In genomic region chr2:98489971-98490962, GRCh38 we compare ENCODE assay signal across 14 cellular contexts. TPM values are rescaled to one million over a fixed set of nuclear protein-coding genes. Genes with fewer than 3 reads are reported as not detected.
DNase-seq lines count a peak whose midpoint lies in the region; ATAC-seq and TF ChIP-seq lines count a peak whose summit lies in the region.
"Had no signal": no experiment of that assay in that cellular context is flagged by ENCODE, and none has a peak within 500 bp of the region (broad histone marks: within the 10 kb centered on the region; RNA-seq: fewer than 3 reads in every experiment).

No MANE protein-coding gene starts in this region.

- no peak overlapping the region for H4K91ac ChIP-seq in H9 (ENCODE audit: insufficient read length, low read depth, low read length)

- H3K27ac Mint-ChIP-seq in activated CD4-positive, alpha-beta T cell treated with anti-CD3 and anti-CD28 coated beads, Interleukin-2, amount 10 ng/mL, durations not matched to agents 7 days and 5 days: peak overlapping the region; percentile 58
- peak overlapping the region in 2 of 3 experiments; percentile 56 to 72; a peak in 3 of 7 replicates for H3K27ac Mint-ChIP-seq in H9
- H3K27ac Mint-ChIP-seq in effector memory CD8-positive, alpha-beta T cell: peak overlapping the region; percentile 89 to 93
- H3K27ac Mint-ChIP-seq: activated naive CD4-positive, alpha-beta T cell treated with anti-CD3 and anti-CD28 coated beads, Interleukin-2, amount 50 U/mL, for 72 hours; nephron progenitor cell had no signal

- no peak overlapping the region for H3K56ac ChIP-seq in H9 (ENCODE audit: insufficient read length, low read depth, low read length)

- peak; percentile 26 for ATAC-seq in effector memory CD8-positive, alpha-beta T cell (replicated peaks)
- ATAC-seq in GM18511 (IDR thresholded peaks at IDR 0.05; ENCODE audit: unreplicated experiment) (no peak), HG02798 (IDR thresholded peaks at IDR 0.05; ENCODE audit: poor library complexity, unreplicated experiment) (no peak)
- ATAC-seq: activated naive CD4-positive, alpha-beta T cell treated with anti-CD3 and anti-CD28 coated beads, Interleukin-2, amount 50 U/mL, for 72 hours; stimulated activated memory B cell treated with anti-CD40 and anti-IgM and Interleukin-4, amounts not matched to agents 10 μg/mL and 1 μg/mL and 100 μg/mL, for 72 hours had no signal

- no peak overlapping the region for H3K4me2 ChIP-seq in H9 (ENCODE audit: insufficient read depth, insufficient read length, low read length)

- H4K8ac ChIP-seq in H9 (replicated peaks; ENCODE audit: insufficient read length, low read depth, low read length): no peak overlapping the region

- DNase-seq in activated CD4-positive, alpha-beta T cell treated with anti-CD3 and anti-CD28 coated beads, Interleukin-2, amount 10 ng/mL, durations not matched to agents 7 days and 5 days: no peak
- no peak for DNase-seq in activated CD4-positive, alpha-beta T cell treated with anti-CD3 and anti-CD28 coated beads, Interleukin-2, amount 50 U/mL, for 4 hours
- no peak for DNase-seq in H9
- DNase-seq in effector memory CD8-positive, alpha-beta T cell: no peak
- DNase-seq in suprapubic skin (ENCODE audit: low spot score in 2 of 2): peak in 1 of 2 donors; percentile 46
- DNase-seq in AML-193 (lab: John Stamatoyannopoulos, UW): no peak
- DNase-seq: NCI-H1417, NCI-H2171 treated with DMSO at 0.1 percent for 48 hours, nephron progenitor cell, upper lobe of left lung had no signal

- H2BK120ac ChIP-seq in H9 (ENCODE audit: low read depth, low read length, poor library complexity, severe bottlenecking): no peak overlapping the region

- H2AFZ ChIP-seq in H9 (ENCODE audit: low read length): no peak overlapping the region

- H2BK12ac ChIP-seq in H9 (ENCODE audit: insufficient read length, low read depth, low read length): no peak overlapping the region

- H3K36me3 ChIP-seq in suprapubic skin: no peaks in the 10 kb centered on the region
- H3K36me3 ChIP-seq: upper lobe of left lung had no signal

- H3K79me1 ChIP-seq in H9 (ENCODE audit: insufficient read depth, low read depth, low read length, poor library complexity, severe bottlenecking): peaks cover 5% of the 10 kb centered on the region

- no peaks in the 10 kb centered on the region for H4K20me1 ChIP-seq in H9 (ENCODE audit: control insufficient read depth, insufficient read depth, insufficient read length)

- H3K9ac ChIP-seq in H9 (ENCODE audit: extremely low read depth, insufficient read length, low read length): no peak overlapping the region

- H3K4me1 Mint-ChIP-seq in activated CD4-positive, alpha-beta T cell treated with anti-CD3 and anti-CD28 coated beads, Interleukin-2, amount 10 ng/mL, durations not matched to agents 7 days and 5 days: peaks cover 74% of the 10 kb centered on the region
- H3K4me1 Mint-ChIP-seq in H9: peaks cover 42 to 56% of the 10 kb centered on the region in 2 experiments
- H3K4me1 Mint-ChIP-seq in effector memory CD8-positive, alpha-beta T cell (ENCODE audit: low read depth in 2 of 2): peaks cover 53 to 78% of the 10 kb centered on the region in 2 donors

- peaks cover 79% of the 10 kb centered on the region for H3K36me3 Mint-ChIP-seq in activated CD4-positive, alpha-beta T cell treated with anti-CD3 and anti-CD28 coated beads, Interleukin-2, amount 10 ng/mL, durations not matched to agents 7 days and 5 days (ENCODE audit: low read depth)
- H3K36me3 Mint-ChIP-seq in H9 (ENCODE audit: insufficient read depth in 1 of 3, low read depth in 3 of 3): peaks cover 13 to 31% (median 21%) of the 10 kb centered on the region in 3 experiments
- H3K36me3 Mint-ChIP-seq in effector memory CD8-positive, alpha-beta T cell (ENCODE audit: insufficient read depth): peaks cover 17% of the 10 kb centered on the region

- TF ChIP-seq CTCF in H9 (conservative IDR thresholded peaks at IDR 0.05) (no peak), suprapubic skin (IDR thresholded peaks at IDR 0.05) (no peak)

- no peak for TF ChIP-seq POLR2A in suprapubic skin (IDR thresholded peaks at IDR 0.05)

- H2BK20ac ChIP-seq in H9 (ENCODE audit: low read depth, low read length, poor library complexity, severe bottlenecking): no peak overlapping the region

- no CpG with 5 or more reads among the region's 14 CpGs for WGBS in H9 (ENCODE audit: extremely low coverage, insufficient read length, low lambda C conversion rate)
- WGBS in suprapubic skin: 86% methylated on average over 14 of the region's 14 CpGs

- H2BK5ac ChIP-seq in H9 (ENCODE audit: insufficient read length, low read length): no peak overlapping the region

- no peaks in the 10 kb centered on the region for H3K9me3 ChIP-seq in H9 (ENCODE audit: control insufficient read depth, low read depth, low read length)
- no peaks in the 10 kb centered on the region for H3K9me3 ChIP-seq in suprapubic skin
- H3K9me3 ChIP-seq: upper lobe of left lung had no signal

- H3K14ac ChIP-seq in H9 (ENCODE audit: insufficient read depth, low read length): no peak overlapping the region

- no peak overlapping the region for H3K4ac ChIP-seq in H9 (ENCODE audit: low read depth, low read length)

- peaks cover 2% of the 10 kb centered on the region; the same call in 1 of the 2 replicates for H3K79me2 ChIP-seq in H9 (ENCODE audit: insufficient read depth, low read length)

- no peak overlapping the region for H2AK5ac ChIP-seq in H9 (ENCODE audit: insufficient read length, low read length)

- H3K23me2 ChIP-seq in H9 (ENCODE audit: insufficient read length, low read depth, low read length, poor library complexity, severe bottlenecking): no peaks in the 10 kb centered on the region

- no peaks in the 10 kb centered on the region for H3K27me3 Mint-ChIP-seq in activated CD4-positive, alpha-beta T cell treated with anti-CD3 and anti-CD28 coated beads, Interleukin-2, amount 10 ng/mL, durations not matched to agents 7 days and 5 days
- H3K27me3 Mint-ChIP-seq in H9 (ENCODE audit: low read depth): no peaks in the 10 kb centered on the region
- no peaks in the 10 kb centered on the region for H3K27me3 Mint-ChIP-seq in effector memory CD8-positive, alpha-beta T cell
- H3K27me3 Mint-ChIP-seq: stimulated activated memory B cell treated with anti-CD40 and anti-IgM and Interleukin-4, amounts not matched to agents 10 μg/mL and 1 μg/mL and 100 μg/mL, for 72 hours had no signal

- no peak overlapping the region for H3T11ph ChIP-seq in H9 (ENCODE audit: low read length)

- H3K18ac ChIP-seq in H9 (ENCODE audit: insufficient read length, low read depth, low read length): no peak overlapping the region

- H3K4me3 Mint-ChIP-seq in activated CD4-positive, alpha-beta T cell treated with anti-CD3 and anti-CD28 coated beads, Interleukin-2, amount 10 ng/mL, durations not matched to agents 7 days and 5 days: no peak overlapping the region
- H3K4me3 Mint-ChIP-seq in H9: no peak overlapping the region
- peak overlapping the region; percentile 34 to 50 for H3K4me3 Mint-ChIP-seq in effector memory CD8-positive, alpha-beta T cell
- H3K4me3 Mint-ChIP-seq: nephron progenitor cell; stimulated activated memory B cell treated with anti-CD40 and anti-IgM and Interleukin-4, amounts not matched to agents 10 μg/mL and 1 μg/mL and 100 μg/mL, for 72 hours had no signal

- peaks cover 2% of the 10 kb centered on the region; the same call in 1 of the 2 replicates for H3K4me1 ChIP-seq in H9 (ENCODE audit: insufficient read depth, low read length)
- peaks cover 19% of the 10 kb centered on the region for H3K4me1 ChIP-seq in suprapubic skin

- no peak overlapping the region for H4K5ac ChIP-seq in H9 (ENCODE audit: insufficient read length, low read depth, low read length)

- no peak for TF ChIP-seq EP300 in suprapubic skin (IDR thresholded peaks at IDR 0.05)

- CTCF ChIA-PET in activated CD4-positive, alpha-beta T cell treated with anti-CD3 and anti-CD28 coated beads, Interleukin-2, amount 10 ng/mL, durations not matched to agents 7 days and 5 days (lab: Charles Lee): interaction anchor here (0.6 to 2.0 kb wide), 2 partner anchors 25 kb away, joined by 3 to 6 read pairs; no protein-coding TSS in a partner anchor

- no peak overlapping the region for H3K27ac ChIP-seq in H9 (ENCODE audit: insufficient read length, low read depth, low read length)
- peak overlapping the region; percentile 68 for H3K27ac ChIP-seq in suprapubic skin
- H3K27ac ChIP-seq: upper lobe of left lung had no signal

- H3K27me3 ChIP-seq in H9 (ENCODE audit: insufficient read depth, low read length) (no peaks in the 10 kb centered on the region), suprapubic skin (no peaks in the 10 kb centered on the region)
- H3K27me3 ChIP-seq: upper lobe of left lung had no signal

- H3K9me3 Mint-ChIP-seq in activated CD4-positive, alpha-beta T cell treated with anti-CD3 and anti-CD28 coated beads, Interleukin-2, amount 10 ng/mL, durations not matched to agents 7 days and 5 days: peaks cover 9% of the 10 kb centered on the region
- H3K9me3 Mint-ChIP-seq in H9: peaks cover 9 to 12% of the 10 kb centered on the region in 2 experiments; a peak in 4 of 5 replicates
- no peaks in the 10 kb centered on the region for H3K9me3 Mint-ChIP-seq in effector memory CD8-positive, alpha-beta T cell
- H3K9me3 Mint-ChIP-seq: stimulated activated memory B cell treated with anti-CD40 and anti-IgM and Interleukin-4, amounts not matched to agents 10 μg/mL and 1 μg/mL and 100 μg/mL, for 72 hours had no signal

- POLR2A ChIA-PET in activated CD4-positive, alpha-beta T cell treated with anti-CD3 and anti-CD28 coated beads, Interleukin-2, amount 10 ng/mL, durations not matched to agents 7 days and 5 days (lab: Charles Lee): no interaction called here

- no peak overlapping the region for H3K4me3 ChIP-seq in suprapubic skin
- H3K4me3 ChIP-seq: upper lobe of left lung had no signal

- no peak overlapping the region for H2BK15ac ChIP-seq in H9 (ENCODE audit: low read depth, low read length)

- no peak overlapping the region for H3K23ac ChIP-seq in H9 (ENCODE audit: insufficient read length, low read depth, low read length)

RNA-seq across cellular contexts. Expression of gene INPP4A, which starts 45.6 kb away (rescaled TPM):
- 100 to 1,000 TPM; 140 to 165 TPM for total RNA-seq in activated CD4-positive, alpha-beta T cell treated with anti-CD3 and anti-CD28 coated beads, Interleukin-2, amount 10 ng/mL, durations not matched to agents 7 days and 5 days
- total RNA-seq in H9 (2021): 55.2 and 55.3 TPM in 2 replicates
- 10 to 100 TPM; 13.6 to 25.2 (median 17.2) TPM for total RNA-seq in suprapubic skin

Comparison
In these comparisons a context has a peak if more than half of its experiments do, and no peak if none do; other contexts are left out.
1. H3K4me3 Mint-ChIP-seq: peak in effector memory CD8-positive, alpha-beta T cell (2 of 2); none in activated CD4-positive, alpha-beta T cell treated with anti-CD3 and anti-CD28 coated beads, Interleukin-2, amount 10 ng/mL, durations not matched to agents 7 days and 5 days (single experiment) and H9 (0 of 2).
2. Peak in every context shown above with its lines, with median percentiles within 50 percentile points of each other: H3K27ac Mint-ChIP-seq.